15 cellular contexts compared by ENCODE assay signal in genomic region chr2:46386763-46387162, GRCh38.
"Had no signal": no experiment of that assay in that cellular context is flagged by ENCODE, and none has a peak within 500 bp of the region (broad histone marks: within the 10 kb centered on the region; RNA-seq: fewer than 3 reads in every experiment).

No MANE protein-coding gene starts in this region.

- H3K27me3 Mint-ChIP-seq: activated naive CD8-positive, alpha-beta T cell treated with anti-CD3 and anti-CD28 coated beads for 36 hours had no signal

- H3K27ac ChIP-seq: esophagus muscularis mucosa, transverse colon had no signal

- ATAC-seq: T-helper 17 cell had no signal

- H3K9me3 ChIP-seq: esophagus muscularis mucosa, stomach, transverse colon had no signal

- DNase-seq: activated B cell treated with CpG ODN at 0.5 μM for 24 hours; activated CD4-positive, alpha-beta T cell treated with anti-CD3 and anti-CD28 coated beads, Interleukin-2, amount 50 U/mL, for 1 hour; activated gamma-delta T cell treated with Interleukin-2 at 50 U/mL for 16 hours; activated naive CD8-positive, alpha-beta T cell treated with anti-CD3 and anti-CD28 coated beads for 36 hours; anterior cingulate cortex; dorsolateral prefrontal cortex; immature natural killer cell; left cardiac atrium; stimulated activated CD4-positive, alpha-beta T cell treated with anti-CD3 and anti-CD28 coated beads, Interleukin-4, amount 100 ng/mL, for 1 hour; stomach; T-helper 17 cell; transverse colon had no signal

- H3K4me1 Mint-ChIP-seq: activated B cell treated with CpG ODN at 0.5 μM for 24 hours; activated naive CD8-positive, alpha-beta T cell treated with anti-CD3 and anti-CD28 coated beads for 36 hours; immature natural killer cell had no signal

- H3K4me3 Mint-ChIP-seq: activated B cell treated with CpG ODN at 0.5 μM for 24 hours; activated naive CD8-positive, alpha-beta T cell treated with anti-CD3 and anti-CD28 coated beads for 36 hours; immature natural killer cell; nephron; T-helper 17 cell had no signal

- H3K36me3 Mint-ChIP-seq: activated naive CD8-positive, alpha-beta T cell treated with anti-CD3 and anti-CD28 coated beads for 36 hours; immature natural killer cell had no signal

- H3K27me3 ChIP-seq: dorsolateral prefrontal cortex, esophagus muscularis mucosa, stomach, transverse colon had no signal

- H3K4me3 ChIP-seq: dorsolateral prefrontal cortex, esophagus muscularis mucosa, lung, stomach, transverse colon had no signal

- H3K4me1 ChIP-seq: transverse colon had no signal

- H3K27ac Mint-ChIP-seq: activated B cell treated with CpG ODN at 0.5 μM for 24 hours; activated naive CD8-positive, alpha-beta T cell treated with anti-CD3 and anti-CD28 coated beads for 36 hours; immature natural killer cell; nephron; T-helper 17 cell had no signal

- H3K9me3 Mint-ChIP-seq: activated B cell treated with CpG ODN at 0.5 μM for 24 hours; activated naive CD8-positive, alpha-beta T cell treated with anti-CD3 and anti-CD28 coated beads for 36 hours; immature natural killer cell had no signal
